In genomic region chr6:44269921-44270525, GRCh38 we compare ENCODE assay signal across 10 cellular contexts. TPM values are rescaled to one million over a fixed set of nuclear protein-coding genes. Genes with fewer than 3 reads are reported as not detected.
DNase-seq lines count a peak whose midpoint lies in the region; ATAC-seq and TF ChIP-seq lines count a peak whose summit lies in the region.
"Had no signal": no experiment of that assay in that cellular context is flagged by ENCODE, and none has a peak within 500 bp of the region (broad histone marks: within the 10 kb centered on the region; RNA-seq: fewer than 3 reads in every experiment).

TSS of gene TMEM151B (plus strand) at chr6:44270450. CDS start at chr6:44270743, 293 bp downstream.

- H3K4me3 Mint-ChIP-seq in T-cell (peak within 1 kb of the TSS; percentile 60 to 74 (median 67)), glutamatergic neuron (ENCODE audit: unreplicated experiment) (peak within 1 kb of the TSS; percentile 92)

- H3K9me3 ChIP-seq in spleen, result no peaks in the 10 kb centered on the region

- ATAC-seq in T-cell (replicated peaks in 1 of 4), result no peak

- H3K36me3 Mint-ChIP-seq in T-cell, result no peaks in the 10 kb centered on the region
- no peaks in the 10 kb centered on the region for H3K36me3 Mint-ChIP-seq in glutamatergic neuron (ENCODE audit: unreplicated experiment)

- H3K36me3 ChIP-seq in spleen, result no peaks in the 10 kb centered on the region

- POLR2A ChIA-PET in T-cell (lab: Charles Lee), result no interaction called here

- H3K4me3 ChIP-seq in spleen, result peak within 1 kb of the TSS in 5 of 8 donors; percentile 16 to 68 (median 38)

- peaks cover 0 to 53% (median 30%) of the 10 kb centered on the region in 6 donors for H3K4me1 ChIP-seq in spleen

- no peak within 1 kb of the TSS for H3K27ac ChIP-seq in spleen

- 11 to 33% (median 16%) methylated on average over 13 to 29 of the region's 29 CpGs for WGBS in spleen, 5 donors

- H3K27me3 Mint-ChIP-seq in T-cell, result peaks cover 39 to 57% of the 10 kb centered on the region in 2 donors
- peaks cover 25% of the 10 kb centered on the region for H3K27me3 Mint-ChIP-seq in glutamatergic neuron (ENCODE audit: unreplicated experiment)

- H3K27ac Mint-ChIP-seq in T-cell (peak within 1 kb of the TSS in 1 of 2 donors; percentile 57), glutamatergic neuron (ENCODE audit: unreplicated experiment) (peak within 1 kb of the TSS; percentile 96)

- H3K27me3 ChIP-seq in spleen (replicated peaks in 1 of 7), result peaks cover 0 to 70% (median 38%) of the 10 kb centered on the region in 7 donors

- no peaks in the 10 kb centered on the region for H3K9me3 Mint-ChIP-seq in T-cell
- H3K9me3 Mint-ChIP-seq in glutamatergic neuron (ENCODE audit: unreplicated experiment), result peaks cover 26% of the 10 kb centered on the region

- peaks cover 8 to 35% (median 18%) of the 10 kb centered on the region in 3 donors for H3K4me1 Mint-ChIP-seq in T-cell
- peaks cover 40% of the 10 kb centered on the region for H3K4me1 Mint-ChIP-seq in glutamatergic neuron (ENCODE audit: low read depth, unreplicated experiment)

- CTCF ChIA-PET in T-cell (lab: Charles Lee), result interaction anchor here (0.9 to 2.0 kb wide), 5 partner anchors 35 to 120 kb away, joined by 3 to 11 read pairs (median 4); no protein-coding TSS in a partner anchor

- TF ChIP-seq CTCF in glutamatergic neuron (IDR thresholded peaks at IDR 0.05; ENCODE audit: partially characterized antibody, unreplicated experiment) (no peak), spleen (IDR thresholded peaks at IDR 0.05 in 8 of 11, conservative IDR thresholded peaks at IDR 0.05 in 3 of 11) (no peak)

- intact Hi-C loops in spleen (cut with DNase I; ENCODE audit: low total_unique reads), result no loop called here

- DNase-seq in NCI-H2227 (lab: John Stamatoyannopoulos, UW; ENCODE audit: unreplicated experiment) (peak; percentile 47), NCI-H2227 treated with DMSO at 0.1 percent for 48 hours (lab: John Stamatoyannopoulos, UW) (no peak), T-cell (peak in 4 of 34 experiments; percentile 18 to 28 (median 26)), glutamatergic neuron (peak; percentile 61), spleen (no peak), HuH-7 (ENCODE audit: low spot score) (no peak), AG08395 (ENCODE audit: low spot score) (no peak), islet precursor cell (no peak)
- DNase-seq: stimulated activated CD4-positive, alpha-beta T cell treated with anti-CD3 and anti-CD28 coated beads, Interleukin-12 subunit alpha, Interleukin-12 subunit beta, amount 100 ng/mL, for 4 hours had no signal

- no peak for TF ChIP-seq POLR2A in spleen (IDR thresholded peaks at IDR 0.05)

RNA-seq across cellular contexts. Expression of gene TMEM151B, which starts in this region (rescaled TPM):
- total RNA-seq in T-cell (under 1 TPM in 3 of 5 donors, not detected in 2; 0.13 to 0.18 (median 0.14) TPM), glutamatergic neuron (ENCODE audit: unreplicated experiment) (51.3 TPM), spleen (under 1 TPM in 1 of 7 donors, not detected in 6; 0.17 TPM)
- under 1 TPM in 2 of 3 donors, not detected in 1; 0.03 to 0.11 TPM for polyA plus RNA-seq in spleen
- polyA plus RNA-seq: fibroblast of lung had no signal

Comparison
In these comparisons a context has a peak if more than half of its experiments do, and no peak if none do; other contexts are left out.
1. RNA of gene TMEM151B (total RNA-seq): 51.3 TPM in glutamatergic neuron (single experiment); 0.13 to 0.18 TPM in T-cell and 0.17 TPM in spleen; every median in the first group is over 10 times any median in the second.
2. DNase-seq: peak in NCI-H2227 (single experiment) and glutamatergic neuron (single experiment); none in NCI-H2227 treated with DMSO at 0.1 percent for 48 hours (single experiment), spleen (single experiment), HuH-7 (single experiment), AG08395 (single experiment) and islet precursor cell (single experiment).